Comparison of ENCODE assay signal across 12 cellular contexts in genomic region chr11:12017243-12017678, GRCh38. TPM values are rescaled to one million over a fixed set of nuclear protein-coding genes. Genes with fewer than 3 reads are reported as not detected.
DNase-seq lines count a peak whose midpoint lies in the region; ATAC-seq and TF ChIP-seq lines count a peak whose summit lies in the region.
"Had no signal": no experiment of that assay in that cellular context is flagged by ENCODE, and none has a peak within 500 bp of the region (broad histone marks: within the 10 kb centered on the region; RNA-seq: fewer than 3 reads in every experiment).

No MANE protein-coding gene starts in this region.

- H3K4me1 ChIP-seq in uterus, result peaks cover 0 to 5% of the 10 kb centered on the region in 2 donors

- H3K4me3 ChIP-seq in cardiac fibroblast (replicated peaks in 1 of 2; ENCODE audit: low read depth in 2 of 2, low read length in 2 of 2) (no peak overlapping the region), uterus (no peak overlapping the region)

- H3K27ac ChIP-seq in uterus, result peak overlapping the region; percentile 29 to 41

- no peaks in the 10 kb centered on the region for H3K27me3 ChIP-seq in uterus

- no peaks in the 10 kb centered on the region for H3K9me3 ChIP-seq in uterus

- ATAC-seq in left ventricle myocardium superior (peak; percentile 38), HG03571 (IDR thresholded peaks at IDR 0.05; ENCODE audit: unreplicated experiment) (no peak), HG03025 (IDR thresholded peaks at IDR 0.05; ENCODE audit: low FRiP score, unreplicated experiment) (no peak)

- TF ChIP-seq POLR2A in uterus (IDR thresholded peaks at IDR 0.05), result no peak

- intact Hi-C loops in left ventricle myocardium superior (cut with micrococcal nuclease) (no loop called here), uterus (cut with DNase I; ENCODE audit: low total_unique reads) (no loop called here)

- DNase-seq in M059J (ENCODE audit: low read depth) (peak; percentile 75), cardiac fibroblast (ENCODE audit: low read depth in 2 of 2) (peak; percentile 93 to 94), left ventricle myocardium superior (no peak), uterus (no peak), NCI-H774 (lab: John Stamatoyannopoulos, UW) (no peak)
- DNase-seq: activated CD4-positive, alpha-beta memory T cell treated with anti-CD3 and anti-CD28 coated beads for 36 hours; CD8-positive, alpha-beta memory T cell; NCI-H1694; NCI-H82; SHP77 had no signal

- H3K36me3 ChIP-seq in uterus, result no peaks in the 10 kb centered on the region

- TF ChIP-seq CTCF in cardiac fibroblast (IDR thresholded peaks at IDR 0.05; ENCODE audit: low read depth, low read length) (no peak), uterus (IDR thresholded peaks at IDR 0.05) (no peak)

RNA-seq across cellular contexts. Expression of gene DKK3, which starts 8.8 kb away (rescaled TPM):
- total RNA-seq in M059J (2014; rRNA removed; shearing (Covaris generic)), result 967 and 1,045 TPM in 2 replicates
- total RNA-seq in left ventricle myocardium superior, result 657 TPM
- total RNA-seq in uterus, result 100 to 1,000 TPM in 2 of 4 donors, 10 to 100 TPM in 2; 26.4 to 151 (median 99.0) TPM
- total RNA-seq: activated CD4-positive, alpha-beta memory T cell treated with anti-CD3 and anti-CD28 coated beads for 36 hours had no signal

Comparison
In these comparisons a context has a peak if more than half of its experiments do, and no peak if none do; other contexts are left out.
1. DNase-seq: peak in M059J (single experiment) and cardiac fibroblast (2 of 2); none in left ventricle myocardium superior (single experiment), uterus (0 of 2) and NCI-H774 (single experiment).